10 cellular contexts compared by ENCODE assay signal in genomic region chr2:113282747-113283533, GRCh38. TPM values are rescaled to one million over a fixed set of nuclear protein-coding genes. Genes with fewer than 3 reads are reported as not detected.
DNase-seq lines count a peak whose midpoint lies in the region; ATAC-seq and TF ChIP-seq lines count a peak whose summit lies in the region.
"Had no signal": no experiment of that assay in that cellular context is flagged by ENCODE, and none has a peak within 500 bp of the region (broad histone marks: within the 10 kb centered on the region; RNA-seq: fewer than 3 reads in every experiment).

No MANE protein-coding gene starts in this region.

- peaks cover 9% of the 10 kb centered on the region for H3K27me3 ChIP-seq in upper lobe of right lung

- ATAC-seq in left colon (peak; percentile 79), upper lobe of right lung (peak; percentile 84)
- ATAC-seq in stimulated activated naive CD8-positive, alpha-beta T cell treated with anti-CD3 and anti-CD28 coated beads, Interleukin-15, amount 100 ng/mL, for 72 hours, result no peak

- H3K4me1 ChIP-seq in upper lobe of right lung, result peaks cover 19% of the 10 kb centered on the region

- peaks cover 29% of the 10 kb centered on the region for H3K27me3 Mint-ChIP-seq in stimulated activated naive CD8-positive, alpha-beta T cell treated with anti-CD3 and anti-CD28 coated beads, Interleukin-15, amount 100 ng/mL, for 72 hours

- no peaks in the 10 kb centered on the region for H3K9me3 ChIP-seq in upper lobe of right lung

- no peaks in the 10 kb centered on the region for H3K36me3 ChIP-seq in upper lobe of right lung

- no peaks in the 10 kb centered on the region for H3K9me3 Mint-ChIP-seq in stimulated activated naive CD8-positive, alpha-beta T cell treated with anti-CD3 and anti-CD28 coated beads, Interleukin-15, amount 100 ng/mL, for 72 hours

- no peaks in the 10 kb centered on the region for H3K4me1 Mint-ChIP-seq in stimulated activated naive CD8-positive, alpha-beta T cell treated with anti-CD3 and anti-CD28 coated beads, Interleukin-15, amount 100 ng/mL, for 72 hours

- intact Hi-C loops in left colon (cut with DNase I, micrococcal nuclease) (no loop called here), upper lobe of right lung (cut with DNase I) (no loop called here)

- H3K4me3 Mint-ChIP-seq in stimulated activated naive CD8-positive, alpha-beta T cell treated with anti-CD3 and anti-CD28 coated beads, Interleukin-15, amount 100 ng/mL, for 72 hours, result no peak overlapping the region
- H3K4me3 Mint-ChIP-seq: CD4-positive, CD25-positive, alpha-beta regulatory T cell had no signal

- peak overlapping the region; percentile 63 for H3K27ac ChIP-seq in upper lobe of right lung

- H3K27ac Mint-ChIP-seq in stimulated activated naive CD8-positive, alpha-beta T cell treated with anti-CD3 and anti-CD28 coated beads, Interleukin-15, amount 100 ng/mL, for 72 hours, result peak overlapping the region in 1 of 2 donors; percentile 31
- H3K27ac Mint-ChIP-seq: CD4-positive, CD25-positive, alpha-beta regulatory T cell had no signal

- H3K4me3 ChIP-seq in astrocyte of the cerebellum (ENCODE audit: low read depth, low read length), result no peak overlapping the region
- no peak overlapping the region for H3K4me3 ChIP-seq in upper lobe of right lung

- TF ChIP-seq CTCF in astrocyte of the cerebellum (IDR thresholded peaks at IDR 0.05; ENCODE audit: low read depth, low read length, missing control alignments), result peak; percentile 32
- TF ChIP-seq CTCF in upper lobe of right lung (IDR thresholded peaks at IDR 0.05), result peak; percentile 32

- in situ Hi-C loops in astrocyte of the cerebellum (cut with HindIII; ENCODE audit: low sequenced_read_pairs), result no loop called here

- DNase-seq in NCI-H2171 treated with DMSO at 0.1 percent for 48 hours (lab: John Stamatoyannopoulos, UW) (peak; percentile 18), NCI-H2171 (lab: John Stamatoyannopoulos, UW) (no peak), astrocyte of the cerebellum (ENCODE audit: low read depth) (no peak), left colon (peak; percentile 54 to 82), upper lobe of right lung (peak; percentile 88), DMS114 treated with DMSO at 0.1 percent for 48 hours (lab: John Stamatoyannopoulos, UW; ENCODE audit: unreplicated experiment) (no peak), OCI-M2 (lab: John Stamatoyannopoulos, UW; ENCODE audit: unreplicated experiment) (no peak)
- DNase-seq in stimulated activated naive CD8-positive, alpha-beta T cell treated with anti-CD3 and anti-CD28 coated beads, Interleukin-15, amount 100 ng/mL, for 72 hours, result no peak
- DNase-seq: CD4-positive, CD25-positive, alpha-beta regulatory T cell; cerebellar nuclear complex had no signal

RNA-seq across cellular contexts. Expression of gene PAX8, which starts 4.2 kb away (rescaled TPM):
- total RNA-seq in left colon (10 to 100 TPM in 1 of 2 donors, 1 to 10 TPM in 1; 1.3 to 13.2 TPM), upper lobe of right lung (1.6 TPM)

Comparison
In these comparisons a context has a peak if more than half of its experiments do, and no peak if none do; other contexts are left out.
1. DNase-seq: peak in NCI-H2171 treated with DMSO at 0.1 percent for 48 hours (single experiment), left colon (2 of 2) and upper lobe of right lung (single experiment); none in NCI-H2171 (single experiment), astrocyte of the cerebellum (single experiment), DMS114 treated with DMSO at 0.1 percent for 48 hours (single experiment), stimulated activated naive CD8-positive, alpha-beta T cell treated with anti-CD3 and anti-CD28 coated beads, Interleukin-15, amount 100 ng/mL, for 72 hours (0 of 2) and OCI-M2 (single experiment).